ENCODE assay signal across 10 cellular contexts in genomic region chr20:62876826-62877728, GRCh38. TPM values are rescaled to one million over a fixed set of nuclear protein-coding genes. Genes with fewer than 3 reads are reported as not detected.
DNase-seq lines count a peak whose midpoint lies in the region; ATAC-seq and TF ChIP-seq lines count a peak whose summit lies in the region.
"Had no signal": no experiment of that assay in that cellular context is flagged by ENCODE, and none has a peak within 500 bp of the region (broad histone marks: within the 10 kb centered on the region; RNA-seq: fewer than 3 reads in every experiment).

No MANE protein-coding gene starts in this region.

- no peaks in the 10 kb centered on the region; the same call in 1 of the 2 replicates for H3K36me3 ChIP-seq in H7 (replicated peaks; ENCODE audit: control insufficient read depth, insufficient read depth, low read length)
- peaks cover 0 to 15% (median 4%) of the 10 kb centered on the region in 4 donors for H3K36me3 ChIP-seq in right lobe of liver
- peaks cover 0 to 5% of the 10 kb centered on the region in 2 donors for H3K36me3 ChIP-seq in stomach smooth muscle (ENCODE audit: control insufficient read depth in 2 of 2, insufficient read depth in 2 of 2, low read length in 2 of 2)
- peaks cover 22% of the 10 kb centered on the region for H3K36me3 ChIP-seq in effector memory CD4-positive, alpha-beta T cell (ENCODE audit: control insufficient read depth, insufficient read depth, low read length)

- TF ChIP-seq POLR2A in right lobe of liver (IDR thresholded peaks at IDR 0.05) = no peak

- no peak overlapping the region for H3K4me3 ChIP-seq in H7 (ENCODE audit: insufficient read depth, low read depth, low read length)
- peak overlapping the region; percentile 8 for H3K4me3 ChIP-seq in coronary artery
- H3K4me3 ChIP-seq in right lobe of liver = no peak overlapping the region
- H3K4me3 ChIP-seq in stomach smooth muscle (ENCODE audit: low read length in 2 of 2) = peak overlapping the region in 1 of 2 donors; percentile 40
- H3K4me3 ChIP-seq in effector memory CD4-positive, alpha-beta T cell (ENCODE audit: insufficient read depth, low read depth, low read length, poor library complexity, severe bottlenecking) = no peak overlapping the region

- H3K27ac ChIP-seq in coronary artery = peak overlapping the region; percentile 68 to 75
- H3K27ac ChIP-seq in right lobe of liver = peak overlapping the region in 2 of 3 donors; percentile 23 to 59
- H3K27ac ChIP-seq in stomach smooth muscle (ENCODE audit: low read length) = peak overlapping the region; percentile 66
- H3K27ac ChIP-seq in effector memory CD4-positive, alpha-beta T cell (ENCODE audit: insufficient read depth, low read length, poor library complexity, severe bottlenecking) = no peak overlapping the region
- H3K27ac ChIP-seq: KMS-11 had no signal

- H3K4me1 ChIP-seq in right lobe of liver (peaks cover 0 to under 1% (median 0%) of the 10 kb centered on the region in 4 donors), stomach smooth muscle (ENCODE audit: control insufficient read depth, insufficient read depth, low read length) (peaks cover 22% of the 10 kb centered on the region)
- no peaks in the 10 kb centered on the region for H3K4me1 ChIP-seq in effector memory CD4-positive, alpha-beta T cell (ENCODE audit: control insufficient read depth, insufficient read depth, low read length, poor library complexity, severe bottlenecking)

- intact Hi-C loops in right lobe of liver (cut with DNase I) = loop anchor here in 1 of 2 donors (10.0 kb wide), 1 partner anchor 128 kb away; the partner anchor contains the start of gene BHLHE23

- WGBS in right lobe of liver (ENCODE audit: insufficient coverage, low coverage, low lambda C conversion rate, missing lambda C conversion rate) = 31% methylated on average over 7 of the region's 46 CpGs

- H3K27me3 ChIP-seq in H7 (ENCODE audit: control insufficient read depth, insufficient read depth, low read length) (no peaks in the 10 kb centered on the region), right lobe of liver (no peaks in the 10 kb centered on the region), stomach smooth muscle (ENCODE audit: control insufficient read depth in 1 of 2, insufficient read depth in 2 of 2, low read length in 2 of 2) (no peaks in the 10 kb centered on the region)
- no peaks in the 10 kb centered on the region for H3K27me3 ChIP-seq in effector memory CD4-positive, alpha-beta T cell (replicated peaks; ENCODE audit: control insufficient read depth, insufficient read depth, low read length, poor library complexity, severe bottlenecking)

- H3K9me3 ChIP-seq in right lobe of liver (no peaks in the 10 kb centered on the region), stomach smooth muscle (ENCODE audit: control insufficient read depth in 2 of 2, low read length in 2 of 2) (no peaks in the 10 kb centered on the region)
- H3K9me3 ChIP-seq in effector memory CD4-positive, alpha-beta T cell (ENCODE audit: control insufficient read depth, low read length) = no peaks in the 10 kb centered on the region

- H3K9ac ChIP-seq in stomach smooth muscle (ENCODE audit: low read length in 2 of 2) = no peak overlapping the region
- H3K9ac ChIP-seq: KMS-11 had no signal

- peak; percentile 71 for DNase-seq in H7
- DNase-seq in coronary artery (ENCODE audit: low spot score) = peak; percentile 87
- peak in 1 of 3 donors; percentile 56 for DNase-seq in right lobe of liver
- DNase-seq in stimulated activated CD4-positive, alpha-beta T cell treated with anti-CD3 and anti-CD28 coated beads, Interleukin-4, amount 100 ng/mL, for 1 hour = no peak
- DNase-seq in GOT3 (lab: John Stamatoyannopoulos, UW) = no peak
- DNase-seq in effector memory CD4-positive, alpha-beta T cell = no peak
- DNase-seq: NCI-H69 had no signal

- ATAC-seq in right lobe of liver (peak; percentile 12 to 40 (median 36)), HG03460 (IDR thresholded peaks at IDR 0.05; ENCODE audit: unreplicated experiment) (no peak)

- no peak for TF ChIP-seq CTCF in coronary artery (IDR thresholded peaks at IDR 0.05)
- TF ChIP-seq CTCF in right lobe of liver (IDR thresholded peaks at IDR 0.05) = no peak

RNA-seq across cellular contexts. Expression of gene TCFL5, which starts 15.5 kb away (rescaled TPM):
- total RNA-seq in H7 (2014; rRNA removed; shearing (Covaris generic)) = 25.7 and 36.8 TPM in 2 replicates
- 1 to 10 TPM; 2.9 to 5.1 (median 3.9) TPM for total RNA-seq in right lobe of liver

RNA-seq across cellular contexts. Expression of gene DIDO1, which starts 49.2 kb away (rescaled TPM):
- 53.2 and 63.4 TPM in 2 replicates for total RNA-seq in H7 (2014; rRNA removed; shearing (Covaris generic))
- total RNA-seq in right lobe of liver = 10 to 100 TPM; 18.3 to 28.1 (median 21.1) TPM

Comparison
In these comparisons a context has a peak if more than half of its experiments do, and no peak if none do; other contexts are left out.
1. DNase-seq: peak in H7 (single experiment) and coronary artery (single experiment); none in stimulated activated CD4-positive, alpha-beta T cell treated with anti-CD3 and anti-CD28 coated beads, Interleukin-4, amount 100 ng/mL, for 1 hour (single experiment), GOT3 (single experiment) and effector memory CD4-positive, alpha-beta T cell (0 of 3).